11 cellular contexts compared by ENCODE assay signal in genomic region chr12:15001733-15002471, GRCh38. TPM values are rescaled to one million over a fixed set of nuclear protein-coding genes. Genes with fewer than 3 reads are reported as not detected.
DNase-seq lines count a peak whose midpoint lies in the region; ATAC-seq and TF ChIP-seq lines count a peak whose summit lies in the region.
"Had no signal": no experiment of that assay in that cellular context is flagged by ENCODE, and none has a peak within 500 bp of the region (broad histone marks: within the 10 kb centered on the region; RNA-seq: fewer than 3 reads in every experiment).

No MANE protein-coding gene starts in this region.

- no peaks in the 10 kb centered on the region for H3K36me3 Mint-ChIP-seq in endodermal cell (ENCODE audit: low read depth)

- no peak overlapping the region for H3K27ac Mint-ChIP-seq in endodermal cell

- no peak overlapping the region for H3K4me3 Mint-ChIP-seq in endodermal cell

- H3K4me1 ChIP-seq in endodermal cell (ENCODE audit: control insufficient read depth, insufficient read depth, low read length) (no peaks in the 10 kb centered on the region), lower lobe of right lung (peaks cover 9% of the 10 kb centered on the region), testis (no peaks in the 10 kb centered on the region)

- peak; percentile 34 for TF ChIP-seq CTCF in endodermal cell (conservative IDR thresholded peaks at IDR 0.05)
- no peak for TF ChIP-seq CTCF in lower lobe of right lung (IDR thresholded peaks at IDR 0.05)
- no peak for TF ChIP-seq CTCF in testis (IDR thresholded peaks at IDR 0.05)

- H3K9ac ChIP-seq in endodermal cell (ENCODE audit: extremely low read depth, low read length, poor library complexity, severe bottlenecking), result no peak overlapping the region

- no peak overlapping the region for H3K4me3 ChIP-seq in endodermal cell (ENCODE audit: low read length)
- no peak overlapping the region for H3K4me3 ChIP-seq in lower lobe of right lung
- no peak overlapping the region for H3K4me3 ChIP-seq in testis

- no peak for TF ChIP-seq POLR2A in testis (IDR thresholded peaks at IDR 0.05)

- H3K9me3 Mint-ChIP-seq in endodermal cell, result no peaks in the 10 kb centered on the region

- DNase-seq in NCI-H524 (lab: John Stamatoyannopoulos, UW) (peak; percentile 24 to 64), endodermal cell (peak; percentile 85), lower lobe of right lung (peak; percentile 46), testis (peak; percentile 82), NCI-H2081 treated with DMSO at 0.1 percent for 48 hours (lab: John Stamatoyannopoulos, UW) (no peak), activated T-cell treated with anti-CD3 and anti-CD28 coated beads for 4 hours (no peak), UCSD-AML1 (lab: John Stamatoyannopoulos, UW; ENCODE audit: unreplicated experiment) (no peak)

- intact Hi-C loops in lower lobe of right lung (cut with DNase I) (no loop called here), testis (cut with DNase I; ENCODE audit: low total_unique reads) (no loop called here)

- WGBS in endodermal cell (ENCODE audit: insufficient coverage in 1 of 2, insufficient read length in 1 of 2), 2 experiments, result 64% methylated on average over 8 of the region's 8 CpGs; no CpG with 5 or more reads in 1 of the 2 experiments
- 19 to 22% methylated on average over 8 of the region's 8 CpGs for WGBS in testis, 2 donors

- no peaks in the 10 kb centered on the region for H3K36me3 ChIP-seq in endodermal cell (ENCODE audit: control insufficient read depth, insufficient read depth, low read length)
- H3K36me3 ChIP-seq in lower lobe of right lung, result no peaks in the 10 kb centered on the region
- H3K36me3 ChIP-seq in testis (ENCODE audit: low read depth, missing control alignments), result no peaks in the 10 kb centered on the region
- H3K36me3 ChIP-seq: neutrophil had no signal

- H3K27ac ChIP-seq in endodermal cell (ENCODE audit: low read depth, low read length) (peak overlapping the region; percentile 21), lower lobe of right lung (no peak overlapping the region), testis (peak overlapping the region in 1 of 2 donors; percentile 55)
- H3K27ac ChIP-seq: neutrophil had no signal

- H3K9me3 ChIP-seq in endodermal cell (ENCODE audit: control insufficient read depth, low read length) (no peaks in the 10 kb centered on the region), lower lobe of right lung (no peaks in the 10 kb centered on the region), testis (no peaks in the 10 kb centered on the region)
- H3K9me3 ChIP-seq: neutrophil had no signal

- ATAC-seq in lower lobe of right lung, result peak; percentile 30 to 53
- ATAC-seq in GM21447 (IDR thresholded peaks at IDR 0.05; ENCODE audit: unreplicated experiment), result no peak

- H3K27me3 ChIP-seq in endodermal cell (ENCODE audit: control insufficient read depth, insufficient read depth, low read length, poor library complexity, severe bottlenecking), result no peaks in the 10 kb centered on the region
- H3K27me3 ChIP-seq in lower lobe of right lung (ENCODE audit: low read depth), result no peaks in the 10 kb centered on the region
- H3K27me3 ChIP-seq in testis, result no peaks in the 10 kb centered on the region

- peaks cover 6% of the 10 kb centered on the region for H3K4me1 Mint-ChIP-seq in endodermal cell

- H3K27me3 Mint-ChIP-seq in endodermal cell (ENCODE audit: insufficient read depth), result no peaks in the 10 kb centered on the region

RNA-seq across cellular contexts. Expression of gene PDE6H, which starts 29.1 kb away (rescaled TPM):
- total RNA-seq in endodermal cell, result not detected
- polyA plus RNA-seq in endodermal cell (2013, experiment 1 of 2), result not detected
- not detected for polyA plus RNA-seq in endodermal cell (2013, experiment 2 of 2)
- 0.53 TPM for total RNA-seq in lower lobe of right lung
- not detected for total RNA-seq in testis
- not detected for polyA plus RNA-seq in testis (ENCODE audit: insufficient read depth, low read depth, low replicate concordance)
- total RNA-seq: bronchial epithelial cell; T-helper 1 cell treated with Interleukin-12 subunit alpha and Interleukin-12 subunit beta and Interleukin-4 antibody, amounts not matched to agents 30 ng/mL and 1 ng/mL, for 36 hours had no signal

RNA-seq across cellular contexts. Expression of gene ARHGDIB, which starts 40.5 kb away (rescaled TPM):
- total RNA-seq in endodermal cell, result under 1 TPM; 0.66 to 0.95 TPM
- 3.0 TPM for polyA plus RNA-seq in endodermal cell (2013, experiment 1 of 2)
- 2.3 TPM for polyA plus RNA-seq in endodermal cell (2013, experiment 2 of 2)
- 313 TPM for total RNA-seq in lower lobe of right lung
- 10 to 100 TPM; 20.2 to 28.4 TPM for total RNA-seq in testis
- polyA plus RNA-seq in testis (ENCODE audit: insufficient read depth, low read depth, low replicate concordance), result 66.3 TPM

Comparison
In these comparisons a context has a peak if more than half of its experiments do, and no peak if none do; other contexts are left out.
1. DNase-seq: peak in NCI-H524 (2 of 2), endodermal cell (single experiment), lower lobe of right lung (single experiment) and testis (single experiment); none in NCI-H2081 treated with DMSO at 0.1 percent for 48 hours (single experiment), activated T-cell treated with anti-CD3 and anti-CD28 coated beads for 4 hours (single experiment) and UCSD-AML1 (single experiment).
2. RNA of gene ARHGDIB, which starts 40.5 kb away (total RNA-seq): 313 TPM in lower lobe of right lung (single experiment) and 20.2 to 28.4 TPM in testis; 0.66 to 0.95 TPM in endodermal cell; every median in the first group is over 10 times any median in the second.